In the genomic region with DNA sequence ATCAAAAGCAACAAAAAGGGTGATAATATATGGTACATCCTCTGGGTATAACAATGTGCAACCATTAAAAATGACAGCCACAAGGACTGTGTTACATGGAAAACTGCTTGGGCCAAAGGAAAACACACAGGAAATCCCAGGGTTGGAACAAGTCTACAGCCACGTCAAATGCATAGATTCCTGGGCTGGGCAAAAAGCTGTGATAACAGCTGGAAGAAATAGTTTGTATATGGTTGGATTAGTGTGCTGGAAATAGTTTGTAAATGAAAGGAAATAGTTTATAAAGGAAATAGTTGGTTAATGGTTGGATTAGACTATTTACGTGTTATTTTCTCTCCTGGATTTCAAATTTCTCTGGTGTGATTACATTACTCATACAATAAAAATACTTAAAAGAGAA, we compare ENCODE assay signal across 1 cellular context.
TF ChIP-seq lines count a peak whose summit lies in the region.

No MANE protein-coding gene starts in this region.

TF ChIP-seq in liver, 16 proteins besides CTCF, POLR2A, EP300 and RAD21 (continued from another document):
- TF ChIP-seq, protein P1, sequence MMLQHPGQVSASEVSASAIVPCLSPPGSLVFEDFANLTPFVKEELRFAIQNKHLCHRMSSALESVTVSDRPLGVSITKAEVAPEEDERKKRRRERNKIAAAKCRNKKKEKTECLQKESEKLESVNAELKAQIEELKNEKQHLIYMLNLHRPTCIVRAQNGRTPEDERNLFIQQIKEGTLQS (IDR thresholded peaks at IDR 0.05), result no peak
- TF ChIP-seq RXRA (IDR thresholded peaks at IDR 0.05) (no peak), FOXA1 (IDR thresholded peaks at IDR 0.05) (no peak)
